1 cellular context compared by ENCODE assay signal in the genomic region with DNA sequence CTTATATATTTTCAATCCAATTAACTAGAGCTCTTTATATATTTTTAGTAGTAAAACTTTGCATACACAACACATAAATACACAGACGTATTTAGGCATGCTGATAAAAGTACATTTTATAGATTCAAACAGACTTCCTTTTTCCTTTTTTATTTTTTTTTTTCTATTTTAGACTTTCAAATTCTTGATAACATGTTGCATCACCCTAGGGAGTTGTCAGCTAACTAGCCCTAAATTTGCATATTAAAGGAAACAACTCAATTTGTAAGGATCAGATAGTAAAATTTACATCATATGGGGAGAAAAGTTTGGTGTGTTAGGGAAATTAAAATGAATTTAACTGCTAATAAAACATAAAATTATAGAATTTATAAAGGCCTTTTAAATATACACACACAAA.
TF ChIP-seq lines count a peak whose summit lies in the region.

No MANE protein-coding gene starts in this region.

TF ChIP-seq in K562, 482 proteins besides CTCF, POLR2A, EP300 and RAD21 (continued from another document):
- TF ChIP-seq ZNF518B (CRISPR knock-in tag; IDR thresholded peaks at IDR 0.05): no peak
- TF ChIP-seq BDP1 (IDR thresholded peaks at IDR 0.05; ENCODE audit: insufficient read depth, insufficient read length): no peak
- TF ChIP-seq ZNF354B (CRISPR knock-in tag; IDR thresholded peaks at IDR 0.05): no peak
- no peak for TF ChIP-seq SMAD1 (IDR thresholded peaks at IDR 0.05; ENCODE audit: low read depth, low read length, partially characterized antibody)
- TF ChIP-seq ZNF324 (CRISPR knock-in tag; IDR thresholded peaks at IDR 0.05): no peak
- TF ChIP-seq NR1H2 (CRISPR knock-in tag; IDR thresholded peaks at IDR 0.05): no peak
- no peak for TF ChIP-seq DNMT1 (IDR thresholded peaks at IDR 0.05)
- no peak for TF ChIP-seq TFAP4 (CRISPR knock-in tag; IDR thresholded peaks at IDR 0.05; ENCODE audit: borderline replicate concordance)
- TF ChIP-seq ZNF561 (CRISPR knock-in tag; conservative IDR thresholded peaks at IDR 0.05): no peak
- TF ChIP-seq ZFP36 (IDR thresholded peaks at IDR 0.05; ENCODE audit: low read depth, low read length, partially characterized antibody): no peak
- TF ChIP-seq FOXJ2 (tag; IDR thresholded peaks at IDR 0.05): no peak
- TF ChIP-seq, protein P1, sequence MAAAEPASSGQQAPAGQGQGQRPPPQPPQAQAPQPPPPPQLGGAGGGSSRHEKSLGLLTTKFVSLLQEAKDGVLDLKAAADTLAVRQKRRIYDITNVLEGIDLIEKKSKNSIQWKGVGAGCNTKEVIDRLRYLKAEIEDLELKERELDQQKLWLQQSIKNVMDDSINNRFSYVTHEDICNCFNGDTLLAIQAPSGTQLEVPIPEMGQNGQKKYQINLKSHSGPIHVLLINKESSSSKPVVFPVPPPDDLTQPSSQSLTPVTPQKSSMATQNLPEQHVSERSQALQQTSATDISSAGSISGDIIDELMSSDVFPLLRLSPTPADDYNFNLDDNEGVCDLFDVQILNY (CRISPR knock-in tag; IDR thresholded peaks at IDR 0.05): no peak
- TF ChIP-seq POU5F1 (IDR thresholded peaks at IDR 0.05; ENCODE audit: borderline replicate concordance, low read depth, low read length, partially characterized antibody): no peak
- TF ChIP-seq ZNF589 (CRISPR knock-in tag; IDR thresholded peaks at IDR 0.05; ENCODE audit: low read depth): no peak
- TF ChIP-seq ZNF384 (IDR thresholded peaks at IDR 0.05; ENCODE audit: low read depth, low read length): peak; percentile 37; the same call in 1 of the 2 replicates
- TF ChIP-seq AFF1 (IDR thresholded peaks at IDR 0.05; ENCODE audit: low read depth in 1 of 2, partially characterized antibody in 2 of 2): no peak
- TF ChIP-seq ZSCAN32 (CRISPR knock-in tag; IDR thresholded peaks at IDR 0.05): 0 out of 2 replicates have a peak, but pooled peaks have one; percentile 32
- TF ChIP-seq, protein P2, sequence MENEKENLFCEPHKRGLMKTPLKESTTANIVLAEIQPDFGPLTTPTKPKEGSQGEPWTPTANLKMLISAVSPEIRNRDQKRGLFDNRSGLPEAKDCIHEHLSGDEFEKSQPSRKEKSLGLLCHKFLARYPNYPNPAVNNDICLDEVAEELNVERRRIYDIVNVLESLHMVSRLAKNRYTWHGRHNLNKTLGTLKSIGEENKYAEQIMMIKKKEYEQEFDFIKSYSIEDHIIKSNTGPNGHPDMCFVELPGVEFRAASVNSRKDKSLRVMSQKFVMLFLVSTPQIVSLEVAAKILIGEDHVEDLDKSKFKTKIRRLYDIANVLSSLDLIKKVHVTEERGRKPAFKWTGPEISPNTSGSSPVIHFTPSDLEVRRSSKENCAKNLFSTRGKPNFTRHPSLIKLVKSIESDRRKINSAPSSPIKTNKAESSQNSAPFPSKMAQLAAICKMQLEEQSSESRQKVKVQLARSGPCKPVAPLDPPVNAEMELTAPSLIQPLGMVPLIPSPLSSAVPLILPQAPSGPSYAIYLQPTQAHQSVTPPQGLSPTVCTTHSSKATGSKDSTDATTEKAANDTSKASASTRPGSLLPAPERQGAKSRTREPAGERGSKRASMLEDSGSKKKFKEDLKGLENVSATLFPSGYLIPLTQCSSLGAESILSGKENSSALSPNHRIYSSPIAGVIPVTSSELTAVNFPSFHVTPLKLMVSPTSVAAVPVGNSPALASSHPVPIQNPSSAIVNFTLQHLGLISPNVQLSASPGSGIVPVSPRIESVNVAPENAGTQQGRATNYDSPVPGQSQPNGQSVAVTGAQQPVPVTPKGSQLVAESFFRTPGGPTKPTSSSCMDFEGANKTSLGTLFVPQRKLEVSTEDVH (IDR thresholded peaks at IDR 0.05; ENCODE audit: low read depth, partially characterized antibody): no peak
- no peak for TF ChIP-seq ZBTB5 (IDR thresholded peaks at IDR 0.05)
- no peak for TF ChIP-seq NCOA2 (IDR thresholded peaks at IDR 0.05; ENCODE audit: partially characterized antibody in 2 of 2)
- TF ChIP-seq OTX1 (CRISPR knock-in tag; IDR thresholded peaks at IDR 0.05): no peak
- TF ChIP-seq TRIM28 (IDR thresholded peaks at IDR 0.05): no peak
- no peak for TF ChIP-seq TEAD1 (CRISPR knock-in tag; IDR thresholded peaks at IDR 0.05)
- no peak for TF ChIP-seq SMARCB1 (IDR thresholded peaks at IDR 0.05; ENCODE audit: insufficient read length, low read depth)
- TF ChIP-seq IRF9 (tag; IDR thresholded peaks at IDR 0.05): 0 out of 2 replicates have a peak, but pooled peaks have one; percentile 29
- TF ChIP-seq ZZZ3 (IDR thresholded peaks at IDR 0.05): no peak
- TF ChIP-seq TRIM24 (IDR thresholded peaks at IDR 0.05): peak; percentile 49 to 54; a peak in 2 of 4 replicates
- TF ChIP-seq PRMT5 (CRISPR knock-in tag; IDR thresholded peaks at IDR 0.05): no peak
- TF ChIP-seq GTF2F1 (IDR thresholded peaks at IDR 0.05; ENCODE audit: low read depth, low read length): no peak
- TF ChIP-seq ZNF699 (CRISPR knock-in tag; IDR thresholded peaks at IDR 0.05; ENCODE audit: insufficient replicate concordance): no peak
- no peak for TF ChIP-seq POLR3G (IDR thresholded peaks at IDR 0.05; ENCODE audit: extremely low read depth, insufficient read length, insufficient replicate concordance)
- TF ChIP-seq ATF3 (IDR thresholded peaks at IDR 0.05): peak; percentile 84
- TF ChIP-seq ATF3 (CRISPR knock-in tag; conservative IDR thresholded peaks at IDR 0.05): no peak
- TF ChIP-seq ZFX (CRISPR knock-in tag; IDR thresholded peaks at IDR 0.05): no peak
